In genomic region chr4:40837094-40837870, GRCh38 we compare ENCODE assay signal across 16 cellular contexts.
DNase-seq lines count a peak whose midpoint lies in the region; ATAC-seq and TF ChIP-seq lines count a peak whose summit lies in the region.
"Had no signal": no experiment of that assay in that cellular context is flagged by ENCODE, and none has a peak within 500 bp of the region (broad histone marks: within the 10 kb centered on the region; RNA-seq: fewer than 3 reads in every experiment).

No MANE protein-coding gene starts in this region.

- H3K27me3 ChIP-seq in endodermal cell (ENCODE audit: control insufficient read depth, insufficient read depth, low read length, poor library complexity, severe bottlenecking) (no peaks in the 10 kb centered on the region), psoas muscle (ENCODE audit: insufficient read depth in 3 of 3, low read length in 2 of 3) (no peaks in the 10 kb centered on the region)

- H3K4me3 Mint-ChIP-seq in endodermal cell: no peak overlapping the region
- H3K4me3 Mint-ChIP-seq: immature natural killer cell had no signal

- intact Hi-C loops in psoas muscle (cut with DNase I): no loop called here

- H3K9me3 ChIP-seq in endodermal cell (ENCODE audit: control insufficient read depth, low read length) (no peaks in the 10 kb centered on the region), psoas muscle (no peaks in the 10 kb centered on the region)
- H3K9me3 ChIP-seq: mucosa of descending colon had no signal

- H3K4me3 ChIP-seq in endodermal cell (ENCODE audit: low read length) (no peak overlapping the region), psoas muscle (no peak overlapping the region)
- H3K4me3 ChIP-seq: mucosa of descending colon, smooth muscle cell had no signal

- H3K9ac ChIP-seq in endodermal cell (ENCODE audit: extremely low read depth, low read length, poor library complexity, severe bottlenecking): no peak overlapping the region

- H3K36me3 ChIP-seq in endodermal cell (ENCODE audit: control insufficient read depth, insufficient read depth, low read length) (peaks cover 10% of the 10 kb centered on the region), psoas muscle (ENCODE audit: insufficient read depth in 1 of 2, low read depth in 1 of 2) (peaks cover 0 to 22% of the 10 kb centered on the region in 2 donors)

- H3K27ac ChIP-seq in endodermal cell (ENCODE audit: low read depth, low read length) (no peak overlapping the region), psoas muscle (peak overlapping the region; percentile 63)

- H3K27me3 Mint-ChIP-seq in endodermal cell (ENCODE audit: insufficient read depth): no peaks in the 10 kb centered on the region

- ATAC-seq in psoas muscle: peak; percentile 64 to 71 (median 66)
- no peak for ATAC-seq in GM21786 (IDR thresholded peaks at IDR 0.05; ENCODE audit: unreplicated experiment)
- ATAC-seq in HG02938 (IDR thresholded peaks at IDR 0.05; ENCODE audit: unreplicated experiment): no peak
- ATAC-seq: mucosa of descending colon had no signal

- H3K4me1 ChIP-seq in endodermal cell (ENCODE audit: control insufficient read depth, insufficient read depth, low read length) (peaks cover 3% of the 10 kb centered on the region), psoas muscle (no peaks in the 10 kb centered on the region)

- no peak for TF ChIP-seq CTCF in endodermal cell (conservative IDR thresholded peaks at IDR 0.05)
- no peak for TF ChIP-seq CTCF in psoas muscle (IDR thresholded peaks at IDR 0.05)
- no peak for TF ChIP-seq CTCF in GM20000 (IDR thresholded peaks at IDR 0.05; ENCODE audit: extremely low read depth, missing control alignments)

- peak overlapping the region; percentile 1 for H3K27ac Mint-ChIP-seq in endodermal cell
- H3K27ac Mint-ChIP-seq: immature natural killer cell had no signal

- peaks cover 23% of the 10 kb centered on the region for H3K4me1 Mint-ChIP-seq in endodermal cell
- H3K4me1 Mint-ChIP-seq: immature natural killer cell had no signal

- H3K9me3 Mint-ChIP-seq in endodermal cell: no peaks in the 10 kb centered on the region
- H3K9me3 Mint-ChIP-seq: immature natural killer cell had no signal

- peaks cover 49% of the 10 kb centered on the region for H3K36me3 Mint-ChIP-seq in endodermal cell (ENCODE audit: low read depth)
- H3K36me3 Mint-ChIP-seq: immature natural killer cell had no signal

- DNase-seq in DMS 273 (lab: John Stamatoyannopoulos, UW; ENCODE audit: unreplicated experiment) (peak; percentile 66), NAMALWA (ENCODE audit: low spot score) (peak; percentile 13), endodermal cell (no peak), psoas muscle (no peak), GM20000 (ENCODE audit: low spot score) (no peak), DMS53 treated with DMSO at 0.1 percent for 48 hours (lab: John Stamatoyannopoulos, UW; ENCODE audit: unreplicated experiment) (no peak)
- DNase-seq: activated CD8-positive, alpha-beta memory T cell treated with anti-CD3 and anti-CD28 coated beads for 24 hours; GDM1; immature natural killer cell; mucosa of descending colon; NCI-H1436; NCI-H748 treated with DMSO at 0.1 percent for 48 hours; stimulated activated naive CD4-positive, alpha-beta T cell treated with Interleukin-2 at 50 U/mL for 16 hours had no signal

- 88 to 94% methylated on average over 15 to 16 of the region's 16 CpGs for WGBS in endodermal cell (ENCODE audit: insufficient coverage in 1 of 2, insufficient read length in 1 of 2), 2 experiments
- WGBS in psoas muscle, 3 donors: 33 to 54% (median 33%) methylated on average over 16 of the region's 16 CpGs

Comparison
In these comparisons a context has a peak if more than half of its experiments do, and no peak if none do; other contexts are left out.
1. DNase-seq: peak in DMS 273 (single experiment) and NAMALWA (single experiment); none in endodermal cell (single experiment), psoas muscle (0 of 2), GM20000 (single experiment) and DMS53 treated with DMSO at 0.1 percent for 48 hours (single experiment).
2. ATAC-seq: peak in psoas muscle (4 of 4); none in GM21786 (single experiment) and HG02938 (single experiment).